8 cellular contexts compared by ENCODE assay signal in the genomic region with DNA sequence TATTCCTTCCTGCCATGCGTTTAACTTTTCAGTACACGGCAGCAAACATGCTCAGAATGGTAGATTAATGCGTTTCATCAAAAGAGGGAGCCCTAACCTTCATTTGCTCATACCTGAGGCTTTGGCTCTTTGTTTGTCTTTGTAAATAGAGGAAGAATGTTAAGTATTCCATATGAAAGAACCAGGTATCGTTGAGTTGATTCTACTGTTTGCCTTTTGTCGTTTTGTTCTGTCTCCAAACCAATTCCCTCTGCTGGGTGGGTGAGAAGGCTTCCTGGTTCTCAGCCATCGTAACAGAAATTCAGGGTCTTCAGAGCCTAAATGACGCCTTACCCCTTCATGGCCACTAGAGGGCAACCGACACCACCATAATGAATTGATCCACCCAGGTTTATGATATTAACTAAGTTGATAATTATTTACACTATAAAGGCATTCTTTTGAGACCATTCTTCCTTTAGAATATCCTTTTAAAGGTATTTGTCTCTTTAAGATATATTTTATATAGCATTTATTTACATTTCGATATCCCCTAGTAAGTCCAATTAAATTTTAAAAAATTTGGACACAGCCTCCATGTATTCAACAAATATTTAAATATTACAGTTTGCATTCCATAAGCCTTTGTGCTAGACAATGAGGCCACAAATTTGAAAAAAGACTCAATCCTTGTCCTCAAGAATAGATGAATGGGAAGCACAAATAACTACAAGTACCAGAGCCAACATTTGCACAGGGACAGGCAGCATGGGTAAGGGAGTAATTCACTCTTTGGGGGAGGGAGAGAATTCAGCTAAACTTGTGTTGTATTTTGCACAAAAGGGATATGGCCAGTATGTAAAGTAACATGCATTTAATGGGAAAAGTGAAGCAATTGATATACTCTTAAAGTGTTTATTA. TPM values are rescaled to one million over a fixed set of nuclear protein-coding genes. Genes with fewer than 3 reads are reported as not detected.
DNase-seq lines count a peak whose midpoint lies in the region; ATAC-seq, FAIRE-seq and TF ChIP-seq lines count a peak whose summit lies in the region.

No MANE protein-coding gene starts in this region.

- H3K4me3 Mint-ChIP-seq in activated T-cell treated with anti-CD3 and anti-CD28 coated beads, Interleukin-2, amount 50 U/mL, for 24 hours: peak overlapping the region; percentile 66
- H3K4me3 Mint-ChIP-seq in neural crest cell: peak overlapping the region; percentile 9

- peak; percentile 86 for ATAC-seq in GM21515 (IDR thresholded peaks at IDR 0.05; ENCODE audit: unreplicated experiment)

- peaks cover 15% of the 10 kb centered on the region for H3K27me3 Mint-ChIP-seq in activated T-cell treated with anti-CD3 and anti-CD28 coated beads, Interleukin-2, amount 50 U/mL, for 24 hours
- H3K27me3 Mint-ChIP-seq in neural crest cell (ENCODE audit: low read depth): peaks cover 14% of the 10 kb centered on the region

- H3K27ac ChIP-seq in thyroid gland: no peak overlapping the region

- H3K36me3 ChIP-seq in NT2/D1 (ENCODE audit: insufficient read depth, insufficient read length, low read length): no peaks in the 10 kb centered on the region
- no peaks in the 10 kb centered on the region for H3K36me3 ChIP-seq in thyroid gland

- peak overlapping the region; percentile 78 for H3K27ac Mint-ChIP-seq in activated T-cell treated with anti-CD3 and anti-CD28 coated beads, Interleukin-2, amount 50 U/mL, for 24 hours
- no peak overlapping the region for H3K27ac Mint-ChIP-seq in neural crest cell (ENCODE audit: unreplicated experiment)

- H3K36me3 Mint-ChIP-seq in activated T-cell treated with anti-CD3 and anti-CD28 coated beads, Interleukin-2, amount 50 U/mL, for 24 hours (ENCODE audit: low read depth): no peaks in the 10 kb centered on the region
- no peaks in the 10 kb centered on the region for H3K36me3 Mint-ChIP-seq in neural crest cell (ENCODE audit: low read depth)

- H3K9ac ChIP-seq in NT2/D1 (ENCODE audit: insufficient read length, low read depth): no peak overlapping the region

- FAIRE-seq in HTR-8/SVneo (lab: Jason Lieb, UNC): no peak

- peaks cover 6% of the 10 kb centered on the region for H3K4me1 Mint-ChIP-seq in activated T-cell treated with anti-CD3 and anti-CD28 coated beads, Interleukin-2, amount 50 U/mL, for 24 hours (ENCODE audit: low read depth)
- H3K4me1 Mint-ChIP-seq in neural crest cell: peaks cover 4% of the 10 kb centered on the region

- intact Hi-C loops in thyroid gland (cut with DNase I): loop anchor here (5.0 kb wide), 2 partner anchors 146 to 356 kb away; no protein-coding TSS in a partner anchor

- DNase-seq in DMS53 (lab: John Stamatoyannopoulos, UW) (peak; percentile 87), HTR-8/SVneo (ENCODE audit: insufficient read length, low spot score) (peak; percentile 64), NT2/D1 (ENCODE audit: low read depth, low spot score) (peak; percentile 27), fibroblast of mammary gland (ENCODE audit: low read depth) (peak; percentile 63), neural crest cell (ENCODE audit: low read depth, low spot score) (peak; percentile 23), thyroid gland (peak; percentile 26 to 35)
- peak; percentile 42 for DNase-seq in activated T-cell treated with anti-CD3 and anti-CD28 coated beads, Interleukin-2, amount 50 U/mL, for 24 hours

- H3K4me1 ChIP-seq in NT2/D1 (ENCODE audit: insufficient read depth, insufficient read length) (peaks cover 2% of the 10 kb centered on the region), thyroid gland (no peaks in the 10 kb centered on the region)

- 4 to 6% methylated on average over 9 of the region's 9 CpGs for WGBS in thyroid gland, 2 donors

- no peaks in the 10 kb centered on the region for H3K27me3 ChIP-seq in NT2/D1 (ENCODE audit: insufficient read depth, insufficient read length)
- no peaks in the 10 kb centered on the region for H3K27me3 ChIP-seq in thyroid gland

- TF ChIP-seq POLR2A in thyroid gland (IDR thresholded peaks at IDR 0.05): no peak

- H3K9me3 ChIP-seq in NT2/D1 (ENCODE audit: insufficient read depth, low read length) (no peaks in the 10 kb centered on the region), thyroid gland (no peaks in the 10 kb centered on the region)

- H3K4me3 ChIP-seq in NT2/D1 (ENCODE audit: insufficient read length, low read depth): no peak overlapping the region
- H3K4me3 ChIP-seq in fibroblast of mammary gland (ENCODE audit: control insufficient read depth, low read depth, low read length): peak overlapping the region; percentile 22
- no peak overlapping the region for H3K4me3 ChIP-seq in thyroid gland (replicated peaks in 1 of 3)

- no peaks in the 10 kb centered on the region for H3K9me3 Mint-ChIP-seq in activated T-cell treated with anti-CD3 and anti-CD28 coated beads, Interleukin-2, amount 50 U/mL, for 24 hours
- H3K9me3 Mint-ChIP-seq in neural crest cell: no peaks in the 10 kb centered on the region

- TF ChIP-seq CTCF in fibroblast of mammary gland (conservative IDR thresholded peaks at IDR 0.05; ENCODE audit: control insufficient read depth, insufficient read depth, low read depth, low read length) (peak; percentile 79), neural crest cell (conservative IDR thresholded peaks at IDR 0.05) (peak; percentile 98), thyroid gland (IDR thresholded peaks at IDR 0.05) (peak; percentile 73 to 86 (median 84))

RNA-seq across cellular contexts. Expression of a gene that starts 48.1 kb away (rescaled TPM):
- total RNA-seq in neural crest cell (42.4 and 43.8 TPM in 2 replicates), thyroid gland (10 to 100 TPM; 18.2 to 47.0 (median 27.9) TPM)

RNA-seq across cellular contexts. Expression of a gene that starts 48.8 kb away (rescaled TPM):
- total RNA-seq in neural crest cell: 1.7 and 2.7 TPM in 2 replicates
- total RNA-seq in thyroid gland: 1 to 10 TPM in 1 of 4 donors, under 1 TPM in 3; 0.54 to 1.9 (median 0.72) TPM

Comparison
In these comparisons a context has a peak if more than half of its experiments do, and no peak if none do; other contexts are left out.
1. DNase-seq: peak in every context shown above with its lines; median percentile 87 in DMS53; 64 in HTR-8/SVneo; 63 in fibroblast of mammary gland; 42 in activated T-cell treated with anti-CD3 and anti-CD28 coated beads, Interleukin-2, amount 50 U/mL, for 24 hours; 30 in thyroid gland; 27 in NT2/D1; 23 in neural crest cell.